ENCODE assay signal across 14 cellular contexts in the genomic region with DNA sequence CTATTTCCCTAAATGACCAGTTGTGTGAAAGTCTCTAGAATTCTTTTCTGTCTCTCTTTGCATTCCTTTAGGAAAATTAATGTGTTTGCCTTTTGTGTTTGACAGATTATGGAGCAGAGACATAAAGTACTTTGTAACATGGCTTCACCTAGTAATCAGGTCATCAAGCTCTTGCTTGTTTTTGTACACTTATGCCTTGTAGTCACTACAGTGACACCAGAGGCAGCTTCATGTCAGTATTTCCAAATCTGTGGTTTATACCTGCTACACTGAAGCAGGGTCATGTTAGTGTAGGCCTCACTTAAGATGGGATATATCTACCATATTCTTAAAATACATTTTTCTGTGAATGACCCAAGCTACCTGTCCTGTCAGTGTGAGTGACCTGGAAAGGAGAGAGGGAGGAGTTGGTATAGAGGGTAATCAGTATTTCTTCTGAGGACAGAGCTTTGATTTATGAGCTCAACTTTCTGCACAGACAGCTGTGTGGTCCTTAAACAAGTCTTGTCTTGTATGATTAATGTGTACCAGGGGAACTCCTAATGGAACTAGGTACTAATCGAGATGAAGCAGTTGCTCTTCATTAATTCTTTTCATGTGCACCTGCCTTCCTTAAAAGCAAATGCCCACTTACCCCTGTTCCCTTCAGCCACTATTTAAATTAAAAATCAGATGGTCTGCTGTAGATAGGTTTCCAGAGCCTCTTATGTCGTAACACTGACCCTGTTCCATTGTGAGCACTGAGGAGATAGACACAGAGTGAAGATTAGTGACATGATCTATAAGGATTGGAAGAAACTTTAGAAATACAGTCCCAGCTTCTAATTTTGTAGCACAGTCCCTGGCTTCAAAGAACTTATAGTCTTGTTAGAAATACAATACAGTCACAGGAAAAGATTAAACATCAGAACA. TPM values are rescaled to one million over a fixed set of nuclear protein-coding genes. Genes with fewer than 3 reads are reported as not detected.
DNase-seq lines count a peak whose midpoint lies in the region; ATAC-seq and TF ChIP-seq lines count a peak whose summit lies in the region.
"Had no signal": no experiment of that assay in that cellular context is flagged by ENCODE, and none has a peak within 500 bp of the region (broad histone marks: within the 10 kb centered on the region; RNA-seq: fewer than 3 reads in every experiment).

No MANE protein-coding gene starts in this region.

- no peak for TF ChIP-seq CTCF in WERI-Rb-1 (IDR thresholded peaks at IDR 0.05; ENCODE audit: low read depth, low read length)

- peak overlapping the region; percentile 51 for H3K27ac ChIP-seq in WERI-Rb-1
- H3K27ac ChIP-seq: coronary artery had no signal

- DNase-seq in EH (ENCODE audit: low read depth) (peak; percentile 7), NCI-H1436 treated with DMSO at 0.1 percent for 48 hours (lab: John Stamatoyannopoulos, UW) (peak; percentile 96), WERI-Rb-1 (peak; percentile 50), myocyte (ENCODE audit: low read depth) (peak; percentile 8), left colon (no peak), GDM1 (lab: John Stamatoyannopoulos, UW) (no peak), COLO829 (ENCODE audit: low spot score) (no peak)
- DNase-seq: foreskin melanocyte, left cardiac atrium, NCI-H1092 treated with DMSO at 0.1 percent for 48 hours, occipital lobe, RPMI8226 had no signal

- H3K27me3 ChIP-seq in WERI-Rb-1 (ENCODE audit: insufficient read depth, low read depth, severe bottlenecking), result no peaks in the 10 kb centered on the region

- H3K4me3 ChIP-seq in WERI-Rb-1 (ENCODE audit: low read depth, low read length), result no peak overlapping the region
- H3K4me3 ChIP-seq: coronary artery had no signal

- no peaks in the 10 kb centered on the region for H3K9me3 ChIP-seq in WERI-Rb-1 (ENCODE audit: severe bottlenecking)

- ATAC-seq in HG02840 (IDR thresholded peaks at IDR 0.05; ENCODE audit: low FRiP score, unreplicated experiment), result no peak
- no peak for ATAC-seq in left colon
- ATAC-seq: left cardiac atrium had no signal

- peaks cover 5% of the 10 kb centered on the region; the same call in 1 of the 2 replicates for H3K36me3 ChIP-seq in WERI-Rb-1

- intact Hi-C loops in left colon (cut with DNase I, micrococcal nuclease), result no loop called here

RNA-seq across cellular contexts. Expression of gene MACO1, which starts 45.7 kb away (rescaled TPM):
- total RNA-seq in myocyte, result 27.7 and 31.1 TPM in 2 replicates
- 14.3 TPM for polyA plus RNA-seq in myocyte (2012)
- total RNA-seq in left colon, result 10 to 100 TPM; 19.4 to 25.9 TPM

RNA-seq across cellular contexts. Expression of gene RHCE, which starts 55.8 kb away (rescaled TPM):
- total RNA-seq in myocyte (2.1 and 2.2 TPM in 2 replicates), left colon (under 1 TPM in 1 of 2 donors, not detected in 1; 0.31 TPM)
- polyA plus RNA-seq in myocyte (2012), result 1.9 TPM
- total RNA-seq: occipital lobe had no signal

Comparison
In these comparisons a context has a peak if more than half of its experiments do, and no peak if none do; other contexts are left out.
1. DNase-seq: peak in EH (single experiment), NCI-H1436 treated with DMSO at 0.1 percent for 48 hours (single experiment), WERI-Rb-1 (single experiment) and myocyte (single experiment); none in left colon (0 of 2), GDM1 (single experiment) and COLO829 (single experiment).